Comparison of ENCODE assay signal across 5 cellular contexts in the genomic region with DNA sequence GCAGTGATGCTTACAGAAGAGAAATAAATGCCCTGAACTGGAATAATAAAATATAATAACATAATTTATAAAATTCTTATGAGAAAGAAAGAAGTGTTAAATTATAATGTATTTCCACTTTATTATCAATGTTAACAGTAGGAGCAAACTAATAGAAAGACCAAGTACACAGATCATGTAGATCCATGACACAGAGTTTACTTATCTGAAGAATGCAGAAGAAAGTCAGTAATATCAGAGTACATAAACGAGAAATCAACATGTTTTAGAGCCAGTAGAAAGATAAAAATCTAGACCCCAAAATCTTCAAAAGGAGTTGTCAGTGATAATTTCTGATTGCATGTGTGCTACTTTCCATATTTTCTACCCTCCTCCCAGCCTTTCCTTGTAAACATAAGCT.
"Had no signal": no experiment of that assay in that cellular context is flagged by ENCODE, and none has a peak within 500 bp of the region (broad histone marks: within the 10 kb centered on the region; RNA-seq: fewer than 3 reads in every experiment).

No MANE protein-coding gene starts in this region.

- H3K4me3 Mint-ChIP-seq: IgD-negative memory B cell had no signal

- H3K9me3 ChIP-seq: HAP-1 had no signal

- H3K36me3 ChIP-seq: HAP-1 had no signal

- H3K36me3 Mint-ChIP-seq: IgD-negative memory B cell had no signal

- H3K27ac Mint-ChIP-seq: IgD-negative memory B cell had no signal

- H3K4me1 ChIP-seq: HAP-1 had no signal

- H3K27ac ChIP-seq: GM23248 had no signal

- H3K27me3 Mint-ChIP-seq: IgD-negative memory B cell had no signal

- H3K4me3 ChIP-seq: GM23248, HAP-1 had no signal

- DNase-seq: GM23248, GOT3, H7 had no signal

- H3K4me1 Mint-ChIP-seq: IgD-negative memory B cell had no signal

- H3K9ac ChIP-seq: GM23248 had no signal

- H2AFZ ChIP-seq: GM23248 had no signal
